Comparison of ENCODE assay signal across 8 cellular contexts in genomic region chr5:138330813-138331448, GRCh38. TPM values are rescaled to one million over a fixed set of nuclear protein-coding genes. Genes with fewer than 3 reads are reported as not detected.
A peak's percentile ranks its signal among the peaks of the same experiment; 100 is the strongest.
DNase-seq lines count a peak whose midpoint lies in the region; ATAC-seq, FAIRE-seq and TF ChIP-seq lines count a peak whose summit lies in the region.

No MANE protein-coding gene starts in this region.

- intact Hi-C loops in activated T-helper 1 cell treated with anti-CD3 and anti-CD28 coated beads, Interleukin-12 subunit alpha, Interleukin-12 subunit beta, Interleukin-2, Interleukin-4 antibody, amounts not matched to agents 30 ng/mL and 10 ng/mL and 1 ng/mL, durations not matched to agents 14 hours and 24 hours and 36 hours (cut with micrococcal nuclease) = loop anchor here (1.0 to 10.0 kb wide), 9 partner anchors 8 to 1071 kb away; partner anchors contain the start of genes BRD8, CDC23, HNRNPA0 and HSPA9
- intact Hi-C loops in kidney (cut with DNase I) = no loop called here
- intact Hi-C loops in transverse colon (cut with DNase I; ENCODE audit: low total_unique reads) = no loop called here

- peaks cover 35% of the 10 kb centered on the region for H3K4me1 Mint-ChIP-seq in activated T-cell treated with anti-CD3 and anti-CD28 coated beads, Interleukin-2, amount 50 U/mL, for 72 hours (ENCODE audit: low read depth)
- peaks cover 21% of the 10 kb centered on the region for H3K4me1 Mint-ChIP-seq in activated T-helper 1 cell treated with anti-CD3 and anti-CD28 coated beads, Interleukin-12 subunit alpha, Interleukin-12 subunit beta, Interleukin-2, Interleukin-4 antibody, amounts not matched to agents 30 ng/mL and 10 ng/mL and 1 ng/mL, durations not matched to agents 14 hours and 24 hours and 36 hours (ENCODE audit: low read depth)

- TF ChIP-seq POLR2A in transverse colon (IDR thresholded peaks at IDR 0.05) = no peak

- no peak for ATAC-seq in activated T-cell treated with anti-CD3 and anti-CD28 coated beads, Interleukin-2, amount 50 U/mL, for 72 hours (replicated peaks in 1 of 2)
- no peak for ATAC-seq in GM19467 (IDR thresholded peaks at IDR 0.05; ENCODE audit: unreplicated experiment)

- TF ChIP-seq CTCF in kidney (IDR thresholded peaks at IDR 0.05; ENCODE audit: borderline replicate concordance, extremely low read depth, insufficient read depth) (no peak), transverse colon (IDR thresholded peaks at IDR 0.05) (no peak)

- H3K9ac ChIP-seq in kidney (ENCODE audit: low read length in 2 of 2) = no peak overlapping the region

- 3 to 9% methylated on average over 6 to 12 of the region's 12 CpGs for WGBS in transverse colon (ENCODE audit: low coverage in 1 of 2), 2 donors

- DNase-seq in activated T-cell treated with anti-CD3 and anti-CD28 coated beads, Interleukin-2, amount 50 U/mL, for 72 hours = no peak
- no peak for DNase-seq in activated T-cell treated with anti-CD3 and anti-CD28 coated beads, Interleukin-2, amount 50 U/mL, for 48 hours
- DNase-seq in activated T-helper 1 cell treated with anti-CD3 and anti-CD28 coated beads, Interleukin-12 subunit alpha, Interleukin-12 subunit beta, Interleukin-2, Interleukin-4 antibody, amounts not matched to agents 30 ng/mL and 10 ng/mL and 1 ng/mL, durations not matched to agents 14 hours and 24 hours and 36 hours (ENCODE audit: low spot score) = no peak
- no peak for DNase-seq in kidney
- DNase-seq in transverse colon = no peak
- no peak for DNase-seq in retina
- DNase-seq in activated CD4-positive, alpha-beta T cell treated with anti-CD3 and anti-CD28 coated beads, Interleukin-2, amount 50 U/mL, for 48 hours = no peak

- peaks cover 0 to 2% of the 10 kb centered on the region in 2 donors for H3K36me3 Mint-ChIP-seq in activated T-cell treated with anti-CD3 and anti-CD28 coated beads, Interleukin-2, amount 50 U/mL, for 72 hours (ENCODE audit: insufficient read depth in 2 of 2)
- no peaks in the 10 kb centered on the region for H3K36me3 Mint-ChIP-seq in activated T-helper 1 cell treated with anti-CD3 and anti-CD28 coated beads, Interleukin-12 subunit alpha, Interleukin-12 subunit beta, Interleukin-2, Interleukin-4 antibody, amounts not matched to agents 30 ng/mL and 10 ng/mL and 1 ng/mL, durations not matched to agents 14 hours and 24 hours and 36 hours (ENCODE audit: low read depth)

- H3K36me3 ChIP-seq in kidney (ENCODE audit: control insufficient read depth in 1 of 2, insufficient read depth in 2 of 2, low read length in 2 of 2) (no peaks in the 10 kb centered on the region), transverse colon (no peaks in the 10 kb centered on the region)

- H3K27ac ChIP-seq in kidney (ENCODE audit: low read depth in 2 of 2, low read length in 2 of 2) = no peak overlapping the region
- H3K27ac ChIP-seq in transverse colon = peak overlapping the region in 1 of 4 donors; percentile 15

- no peak for FAIRE-seq in kidney (lab: Jason Lieb, UNC)

- peak overlapping the region; percentile 94 to 98 for H3K4me3 Mint-ChIP-seq in activated T-cell treated with anti-CD3 and anti-CD28 coated beads, Interleukin-2, amount 50 U/mL, for 72 hours
- peak overlapping the region; percentile 85 for H3K4me3 Mint-ChIP-seq in activated T-helper 1 cell treated with anti-CD3 and anti-CD28 coated beads, Interleukin-12 subunit alpha, Interleukin-12 subunit beta, Interleukin-2, Interleukin-4 antibody, amounts not matched to agents 30 ng/mL and 10 ng/mL and 1 ng/mL, durations not matched to agents 14 hours and 24 hours and 36 hours

- H3K27me3 ChIP-seq in transverse colon = no peaks in the 10 kb centered on the region

- TF ChIP-seq EP300 in transverse colon (IDR thresholded peaks at IDR 0.05; ENCODE audit: low read depth) = no peak

- no peaks in the 10 kb centered on the region for H3K27me3 Mint-ChIP-seq in activated T-cell treated with anti-CD3 and anti-CD28 coated beads, Interleukin-2, amount 50 U/mL, for 72 hours (ENCODE audit: low read depth)
- H3K27me3 Mint-ChIP-seq in activated T-helper 1 cell treated with anti-CD3 and anti-CD28 coated beads, Interleukin-12 subunit alpha, Interleukin-12 subunit beta, Interleukin-2, Interleukin-4 antibody, amounts not matched to agents 30 ng/mL and 10 ng/mL and 1 ng/mL, durations not matched to agents 14 hours and 24 hours and 36 hours (ENCODE audit: insufficient read depth) = no peaks in the 10 kb centered on the region

- H3K4me3 ChIP-seq in kidney (ENCODE audit: low read length in 2 of 2) = peak overlapping the region; percentile 70 to 84
- H3K4me3 ChIP-seq in transverse colon = peak overlapping the region; percentile 0 to 70 (median 38)

- H3K9me3 Mint-ChIP-seq in activated T-cell treated with anti-CD3 and anti-CD28 coated beads, Interleukin-2, amount 50 U/mL, for 72 hours = no peaks in the 10 kb centered on the region
- no peaks in the 10 kb centered on the region for H3K9me3 Mint-ChIP-seq in activated T-helper 1 cell treated with anti-CD3 and anti-CD28 coated beads, Interleukin-12 subunit alpha, Interleukin-12 subunit beta, Interleukin-2, Interleukin-4 antibody, amounts not matched to agents 30 ng/mL and 10 ng/mL and 1 ng/mL, durations not matched to agents 14 hours and 24 hours and 36 hours

- in situ Hi-C loops in transverse colon (cut with MboI; ENCODE audit: low pct_ligation_motif_present in 1 of 4, low pct_unique_long_range_greater_than_20kb in 1 of 4, low sequenced_read_pairs in 3 of 4) = no loop called here

- H3K9me3 ChIP-seq in kidney (ENCODE audit: control insufficient read depth in 1 of 2, low read length in 2 of 2) (no peaks in the 10 kb centered on the region), transverse colon (no peaks in the 10 kb centered on the region)

- peaks cover 7 to 10% of the 10 kb centered on the region in 2 donors for H3K4me1 ChIP-seq in kidney (ENCODE audit: control insufficient read depth in 1 of 2, insufficient read depth in 1 of 2, low read depth in 1 of 2, low read length in 2 of 2)
- H3K4me1 ChIP-seq in transverse colon = peaks cover 5 to 20% (median 15%) of the 10 kb centered on the region in 4 donors

- H3K27ac Mint-ChIP-seq in activated T-cell treated with anti-CD3 and anti-CD28 coated beads, Interleukin-2, amount 50 U/mL, for 72 hours = peak overlapping the region; percentile 66
- peak overlapping the region; percentile 82 for H3K27ac Mint-ChIP-seq in activated T-helper 1 cell treated with anti-CD3 and anti-CD28 coated beads, Interleukin-12 subunit alpha, Interleukin-12 subunit beta, Interleukin-2, Interleukin-4 antibody, amounts not matched to agents 30 ng/mL and 10 ng/mL and 1 ng/mL, durations not matched to agents 14 hours and 24 hours and 36 hours

RNA-seq across cellular contexts. Expression of gene CDC25C, which starts 0.7 kb away (rescaled TPM):
- total RNA-seq in activated T-cell treated with anti-CD3 and anti-CD28 coated beads, Interleukin-2, amount 50 U/mL, for 72 hours = 10 to 100 TPM; 22.6 to 30.1 TPM
- total RNA-seq in activated T-helper 1 cell treated with anti-CD3 and anti-CD28 coated beads, Interleukin-12 subunit alpha, Interleukin-12 subunit beta, Interleukin-2, Interleukin-4 antibody, amounts not matched to agents 30 ng/mL and 10 ng/mL and 1 ng/mL, durations not matched to agents 14 hours and 24 hours and 36 hours = 5.3 and 5.6 TPM in 2 replicates
- total RNA-seq in kidney (0.25 TPM), transverse colon (1 to 10 TPM in 1 of 4 donors, under 1 TPM in 2, not detected in 1; 0.32 to 2.8 (median 0.68) TPM)
- polyA plus RNA-seq in kidney (ENCODE audit: insufficient read depth, low read depth, low replicate concordance) = not detected

RNA-seq across cellular contexts. Expression of gene FAM53C, which starts 7.1 kb away (rescaled TPM):
- 10 to 100 TPM; 39.1 to 44.7 TPM for total RNA-seq in activated T-cell treated with anti-CD3 and anti-CD28 coated beads, Interleukin-2, amount 50 U/mL, for 72 hours
- 27.0 and 29.2 TPM in 2 replicates for total RNA-seq in activated T-helper 1 cell treated with anti-CD3 and anti-CD28 coated beads, Interleukin-12 subunit alpha, Interleukin-12 subunit beta, Interleukin-2, Interleukin-4 antibody, amounts not matched to agents 30 ng/mL and 10 ng/mL and 1 ng/mL, durations not matched to agents 14 hours and 24 hours and 36 hours
- 18.9 TPM for total RNA-seq in kidney
- polyA plus RNA-seq in kidney (ENCODE audit: insufficient read depth, low read depth, low replicate concordance) = 8.1 TPM
- total RNA-seq in transverse colon = 10 to 100 TPM in 3 of 4 donors, 1 to 10 TPM in 1; 5.2 to 27.7 (median 14.0) TPM

RNA-seq across cellular contexts. Expression of gene KDM3B, which starts 21.6 kb away (rescaled TPM):
- 10 to 100 TPM; 59.5 to 67.2 TPM for total RNA-seq in activated T-cell treated with anti-CD3 and anti-CD28 coated beads, Interleukin-2, amount 50 U/mL, for 72 hours
- 55.0 and 59.3 TPM in 2 replicates for total RNA-seq in activated T-helper 1 cell treated with anti-CD3 and anti-CD28 coated beads, Interleukin-12 subunit alpha, Interleukin-12 subunit beta, Interleukin-2, Interleukin-4 antibody, amounts not matched to agents 30 ng/mL and 10 ng/mL and 1 ng/mL, durations not matched to agents 14 hours and 24 hours and 36 hours
- total RNA-seq in kidney = 69.6 TPM
- polyA plus RNA-seq in kidney (ENCODE audit: insufficient read depth, low read depth, low replicate concordance) = 18.5 TPM
- 100 to 1,000 TPM in 1 of 4 donors, 10 to 100 TPM in 3; 60.8 to 101 (median 76.6) TPM for total RNA-seq in transverse colon

RNA-seq across cellular contexts. Expression of gene GFRA3, which starts 56.5 kb away (rescaled TPM):
- total RNA-seq in activated T-cell treated with anti-CD3 and anti-CD28 coated beads, Interleukin-2, amount 50 U/mL, for 72 hours = under 1 TPM in 1 of 2 donors, not detected in 1; 0.17 TPM
- 0.13 TPM in 1 of 2 replicates, not detected in the other for total RNA-seq in activated T-helper 1 cell treated with anti-CD3 and anti-CD28 coated beads, Interleukin-12 subunit alpha, Interleukin-12 subunit beta, Interleukin-2, Interleukin-4 antibody, amounts not matched to agents 30 ng/mL and 10 ng/mL and 1 ng/mL, durations not matched to agents 14 hours and 24 hours and 36 hours
- 0.41 TPM for total RNA-seq in kidney
- polyA plus RNA-seq in kidney (ENCODE audit: insufficient read depth, low read depth, low replicate concordance) = 1.0 TPM
- total RNA-seq in transverse colon = 1 to 10 TPM in 1 of 4 donors, under 1 TPM in 2, not detected in 1; 0.48 to 3.4 (median 0.55) TPM
